33 cellular contexts compared by ENCODE assay signal in genomic region chr17:40825596-40825995, GRCh38. TPM values are rescaled to one million over a fixed set of nuclear protein-coding genes. Genes with fewer than 3 reads are reported as not detected.
"Had no signal": no experiment of that assay in that cellular context is flagged by ENCODE, and none has a peak within 500 bp of the region (broad histone marks: within the 10 kb centered on the region; RNA-seq: fewer than 3 reads in every experiment).

No MANE protein-coding gene starts in this region.

- H3K27me3 Mint-ChIP-seq: stimulated activated naive CD8-positive, alpha-beta T cell treated with anti-CD3 and anti-CD28 coated beads, Interleukin-15, amount 100 ng/mL, for 72 hours; type B pancreatic cell had no signal

- H3K4me1 Mint-ChIP-seq: neural progenitor cell had no signal

- H3K36me3 Mint-ChIP-seq: neural progenitor cell had no signal

- DNase-seq: dermis blood vessel endothelial cell; effector memory CD4-positive, alpha-beta T cell; foreskin melanocyte; left lung; mesendoderm; midbrain; naive thymus-derived CD4-positive, alpha-beta T cell; stimulated activated CD4-positive, alpha-beta T cell treated with anti-CD3 and anti-CD28 coated beads, Interleukin-12 subunit alpha, Interleukin-12 subunit beta, amount 100 ng/mL, for 4 hours; stimulated activated CD4-positive, alpha-beta T cell treated with anti-CD3 and anti-CD28 coated beads, Interleukin-1b, Interleukin-23, amount 100 ng/mL, for 48 hours; stimulated activated CD4-positive, alpha-beta T cell treated with anti-CD3 and anti-CD28 coated beads, Interleukin-4, amount 100 ng/mL, for 1 hour; stimulated activated CD8-positive, alpha-beta memory T cell treated with anti-CD3 and anti-CD28 coated beads, Interleukin-4, amount 100 ng/mL, for 48 hours; stimulated activated naive CD4-positive, alpha-beta T cell; stimulated activated naive CD8-positive, alpha-beta T cell treated with anti-CD3 and anti-CD28 coated beads, Interleukin-15, amount 100 ng/mL, for 72 hours had no signal

- H3K4me2 ChIP-seq: neural progenitor cell, smooth muscle cell had no signal

- H3K9ac ChIP-seq: neural progenitor cell, parathyroid adenoma had no signal

- FAIRE-seq: endothelial cell of umbilical vein, keratinocyte had no signal

- H3K27ac Mint-ChIP-seq: naive thymus-derived CD4-positive, alpha-beta T cell; nephron; neural progenitor cell; progenitor cell of endocrine pancreas; stimulated activated naive CD8-positive, alpha-beta T cell treated with anti-CD3 and anti-CD28 coated beads, Interleukin-15, amount 100 ng/mL, for 72 hours; type B pancreatic cell had no signal

- H3K4me3 ChIP-seq: coronary artery, esophagus muscularis mucosa, left lung, neural progenitor cell, right atrium auricular region, smooth muscle cell, suprapubic skin had no signal

- ATAC-seq: left lung; naive thymus-derived CD4-positive, alpha-beta T cell; sciatic nerve; stimulated activated naive CD8-positive, alpha-beta T cell treated with anti-CD3 and anti-CD28 coated beads, Interleukin-15, amount 100 ng/mL, for 72 hours had no signal

- H3K4me3 Mint-ChIP-seq: naive thymus-derived CD4-positive, alpha-beta T cell; nephron; neural progenitor cell; stimulated activated naive CD8-positive, alpha-beta T cell treated with anti-CD3 and anti-CD28 coated beads, Interleukin-15, amount 100 ng/mL, for 72 hours; type B pancreatic cell had no signal

- H3K9me3 ChIP-seq: esophagus muscularis mucosa, left lung, right atrium auricular region, suprapubic skin had no signal

- H3K36me3 ChIP-seq: left lung, neural progenitor cell, right atrium auricular region, suprapubic skin had no signal

- H3K9me3 Mint-ChIP-seq: nephron; neural progenitor cell; stimulated activated naive CD8-positive, alpha-beta T cell treated with anti-CD3 and anti-CD28 coated beads, Interleukin-15, amount 100 ng/mL, for 72 hours; type B pancreatic cell had no signal

- H3K4me1 ChIP-seq: left lung, neural progenitor cell had no signal

- H3K27ac ChIP-seq: coronary artery, esophagus muscularis mucosa, left lung, neural progenitor cell, parathyroid adenoma, right atrium auricular region, suprapubic skin had no signal

- H2AFZ ChIP-seq: neural progenitor cell, parathyroid adenoma had no signal

- H3K27me3 ChIP-seq: esophagus muscularis mucosa, right atrium auricular region, suprapubic skin had no signal

RNA-seq across cellular contexts. Expression of gene KRT28, which starts 25.8 kb away (rescaled TPM):
- total RNA-seq: chondrocyte; dermis blood vessel endothelial cell; endothelial cell of umbilical vein; epithelial cell of proximal tubule; esophagus muscularis mucosa; left lung; lung microvascular endothelial cell; mucosa of gallbladder; naive thymus-derived CD4-positive, alpha-beta T cell; osteoblast; progenitor cell of endocrine pancreas; right atrium auricular region; sciatic nerve; smooth muscle cell; urinary bladder had no signal
- polyA plus RNA-seq: endothelial cell of umbilical vein; keratinocyte; naive thymus-derived CD4-positive, alpha-beta T cell; smooth muscle cell; urinary bladder had no signal

RNA-seq across cellular contexts. Expression of gene KRT12, which starts 41.4 kb away (rescaled TPM):
- total RNA-seq: chondrocyte; dermis blood vessel endothelial cell; endothelial cell of umbilical vein; epithelial cell of proximal tubule; esophagus muscularis mucosa; left lung; lower leg skin; lung microvascular endothelial cell; mucosa of gallbladder; naive thymus-derived CD4-positive, alpha-beta T cell; osteoblast; progenitor cell of endocrine pancreas; right atrium auricular region; sciatic nerve; smooth muscle cell; suprapubic skin; urinary bladder had no signal
- polyA plus RNA-seq: endothelial cell of umbilical vein; keratinocyte; naive thymus-derived CD4-positive, alpha-beta T cell; smooth muscle cell; urinary bladder had no signal

RNA-seq across cellular contexts. Expression of gene KRT27, which starts 43.2 kb away (rescaled TPM):
- total RNA-seq: chondrocyte; dermis blood vessel endothelial cell; endothelial cell of umbilical vein; epithelial cell of proximal tubule; esophagus muscularis mucosa; lung microvascular endothelial cell; mucosa of gallbladder; naive thymus-derived CD4-positive, alpha-beta T cell; osteoblast; progenitor cell of endocrine pancreas; right atrium auricular region; urinary bladder had no signal
- polyA plus RNA-seq: endothelial cell of umbilical vein; keratinocyte; naive thymus-derived CD4-positive, alpha-beta T cell; urinary bladder had no signal

RNA-seq across cellular contexts. Expression of gene KRT26, which starts 53.6 kb away (rescaled TPM):
- total RNA-seq: chondrocyte; dermis blood vessel endothelial cell; endothelial cell of umbilical vein; epithelial cell of proximal tubule; esophagus muscularis mucosa; left lung; lung microvascular endothelial cell; mucosa of gallbladder; naive thymus-derived CD4-positive, alpha-beta T cell; osteoblast; progenitor cell of endocrine pancreas; right atrium auricular region; sciatic nerve; smooth muscle cell; urinary bladder had no signal
- polyA plus RNA-seq: endothelial cell of umbilical vein; keratinocyte; naive thymus-derived CD4-positive, alpha-beta T cell; smooth muscle cell; urinary bladder had no signal
